Comparison of ENCODE assay signal across 8 cellular contexts in genomic region chr19:55476100-55476775, GRCh38. TPM values are rescaled to one million over a fixed set of nuclear protein-coding genes. Genes with fewer than 3 reads are reported as not detected.
DNase-seq lines count a peak whose midpoint lies in the region; ATAC-seq and TF ChIP-seq lines count a peak whose summit lies in the region.

Gene ZNF628, plus strand, starts transcription at chr19:55476617. Its CDS starts 3,294 bp downstream, at chr19:55479911.

- no peaks in the 10 kb centered on the region for H3K36me3 Mint-ChIP-seq in T-helper 1 cell treated with Interleukin-12 subunit alpha and Interleukin-12 subunit beta and Interleukin-4 antibody, amounts not matched to agents 30 μg/mL and 1 μg/mL, for 36 hours (ENCODE audit: low read depth)

- no peaks in the 10 kb centered on the region for H3K27me3 Mint-ChIP-seq in T-helper 1 cell treated with Interleukin-12 subunit alpha and Interleukin-12 subunit beta and Interleukin-4 antibody, amounts not matched to agents 30 μg/mL and 1 μg/mL, for 36 hours (ENCODE audit: low read depth)

- H3K4me3 ChIP-seq in right cardiac atrium (ENCODE audit: low read length) (peak within 1 kb of the TSS; percentile 76), uterus (peak within 1 kb of the TSS; percentile 62 to 71)

- DNase-seq in NCI-H1694 (lab: John Stamatoyannopoulos, UW) (peak; percentile 91), right cardiac atrium (peak; percentile 99 to 100 (median 100)), pulmonary artery endothelial cell (ENCODE audit: low read depth, low spot score) (peak; percentile 93), uterus (peak; percentile 98 to 99)

- H3K27ac ChIP-seq in angular gyrus (ENCODE audit: low read depth, low read length) (peak within 1 kb of the TSS; percentile 95), right cardiac atrium (ENCODE audit: low read length) (peak within 1 kb of the TSS; percentile 82), uterus (peak within 1 kb of the TSS; percentile 98)

- H3K9me3 ChIP-seq in right cardiac atrium (ENCODE audit: control insufficient read depth, low read length) (no peaks in the 10 kb centered on the region), uterus (no peaks in the 10 kb centered on the region)

- peaks cover 23% of the 10 kb centered on the region for H3K4me1 Mint-ChIP-seq in T-helper 1 cell treated with Interleukin-12 subunit alpha and Interleukin-12 subunit beta and Interleukin-4 antibody, amounts not matched to agents 30 μg/mL and 1 μg/mL, for 36 hours (ENCODE audit: low read depth)

- under 1% methylated on average over 61 of the region's 61 CpGs for WGBS in right cardiac atrium

- no peaks in the 10 kb centered on the region for H3K9me3 Mint-ChIP-seq in T-helper 1 cell treated with Interleukin-12 subunit alpha and Interleukin-12 subunit beta and Interleukin-4 antibody, amounts not matched to agents 30 μg/mL and 1 μg/mL, for 36 hours

- no peaks in the 10 kb centered on the region for H3K36me3 ChIP-seq in uterus

- H3K27ac Mint-ChIP-seq in T-helper 1 cell treated with Interleukin-12 subunit alpha and Interleukin-12 subunit beta and Interleukin-4 antibody, amounts not matched to agents 30 μg/mL and 1 μg/mL, for 36 hours = peak within 1 kb of the TSS; percentile 91

- intact Hi-C loops in right cardiac atrium (cut with DNase I) = no loop called here
- intact Hi-C loops in uterus (cut with DNase I; ENCODE audit: low total_unique reads) = no loop called here

- H3K4me3 Mint-ChIP-seq in T-helper 1 cell treated with Interleukin-12 subunit alpha and Interleukin-12 subunit beta and Interleukin-4 antibody, amounts not matched to agents 30 μg/mL and 1 μg/mL, for 36 hours = peak within 1 kb of the TSS; percentile 87

- TF ChIP-seq POLR2A in GM15510 (IDR thresholded peaks at IDR 0.05; ENCODE audit: borderline replicate concordance, extremely low read depth, insufficient read length) (peak; percentile 64), uterus (IDR thresholded peaks at IDR 0.05) (peak; percentile 39 to 84)

- H3K4me1 ChIP-seq in right cardiac atrium (ENCODE audit: control insufficient read depth, insufficient read depth, low read length) (peaks cover 4% of the 10 kb centered on the region), uterus (peaks cover 0 to 7% of the 10 kb centered on the region in 2 donors)

- H3K27me3 ChIP-seq in right cardiac atrium (ENCODE audit: control insufficient read depth, insufficient read depth) = no peaks in the 10 kb centered on the region
- no peaks in the 10 kb centered on the region for H3K27me3 ChIP-seq in uterus

- peak in 1 of 4 experiments; percentile 8 for TF ChIP-seq CTCF in uterus (IDR thresholded peaks at IDR 0.05)

- ATAC-seq in HG02885 (IDR thresholded peaks at IDR 0.05; ENCODE audit: poor library complexity, unreplicated experiment) = peak; percentile 94
- ATAC-seq in right cardiac atrium = peak; percentile 97

RNA-seq across cellular contexts. Expression of gene ZNF628, which starts in this region (rescaled TPM):
- 1 to 10 TPM; 5.6 to 8.1 (median 6.7) TPM for total RNA-seq in right cardiac atrium
- polyA plus RNA-seq in right cardiac atrium = 7.7 TPM
- 0.99 and 1.1 TPM in 2 replicates for total RNA-seq in pulmonary artery endothelial cell
- 10 to 100 TPM in 2 of 4 donors, 1 to 10 TPM in 1, not detected in 1; 1.0 to 29.5 (median 11.9) TPM for total RNA-seq in uterus

Comparison
In these comparisons a context has a peak if more than half of its experiments do, and no peak if none do; other contexts are left out.
1. Peak in every context shown above with its lines: DNase-seq, ATAC-seq, H3K4me3 ChIP-seq and H3K27ac ChIP-seq.